Comparison of ENCODE assay signal across 19 cellular contexts in the genomic region with DNA sequence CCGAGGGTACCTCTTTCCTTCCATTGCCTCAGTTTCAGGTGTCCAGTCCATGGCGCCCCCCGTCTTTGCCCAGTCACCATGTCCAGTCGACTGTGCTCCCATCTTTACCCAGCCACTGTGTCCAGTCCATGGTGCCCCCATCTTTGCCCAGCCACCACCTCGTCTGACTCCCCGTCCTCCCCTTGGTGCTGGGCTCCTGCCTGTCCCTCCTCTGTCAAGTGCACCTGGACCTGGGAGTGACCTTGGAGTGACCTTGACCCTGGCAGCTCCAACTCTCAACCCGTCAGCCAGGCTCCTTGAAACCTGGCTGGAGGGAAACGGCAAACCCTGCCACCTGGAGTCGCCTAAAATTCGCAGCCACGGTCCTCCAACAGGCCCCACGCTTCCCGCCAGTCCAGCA.
"Had no signal": no experiment of that assay in that cellular context is flagged by ENCODE, and none has a peak within 500 bp of the region (broad histone marks: within the 10 kb centered on the region; RNA-seq: fewer than 3 reads in every experiment).

No MANE protein-coding gene starts in this region.

- H3K9me3 Mint-ChIP-seq: dendritic cell treated with granulocyte-macrophage colony-stimulating factor and Interleukin-4, amounts not matched to agents 40 ng/mL and 50 ng/mL, for 4 days; effector memory CD8-positive, alpha-beta T cell; immature natural killer cell; memory B cell; natural killer cell treated with Interleukin-12 subunit alpha and Interleukin-12 subunit beta and Interleukin-15 and Interleukin-18, amount 100 ng/mL, for 72 hours; stimulated activated memory B cell treated with anti-CD40 and anti-IgM and Interleukin-4, amounts not matched to agents 10 μg/mL and 1 μg/mL and 100 μg/mL, for 72 hours; stimulated activated naive CD8-positive, alpha-beta T cell treated with anti-CD3 and anti-CD28 coated beads, Interleukin-15, Interleukin-2, amounts not matched to agents 100 ng/mL and 50 ng/mL, for 24 hours had no signal

- H3K36me3 ChIP-seq: left ventricle myocardium inferior, lower lobe of right lung, tibial artery, upper lobe of left lung, vagina had no signal

- H3K4me3 ChIP-seq: left ventricle myocardium inferior, lower lobe of right lung, tibial artery, upper lobe of left lung, vagina had no signal

- H3K27ac ChIP-seq: epithelial cell of prostate, foreskin keratinocyte, left ventricle myocardium inferior, lower lobe of right lung, tibial artery, upper lobe of left lung, vagina had no signal

- H3K36me3 Mint-ChIP-seq: immature natural killer cell; memory B cell; natural killer cell treated with Interleukin-12 subunit alpha and Interleukin-12 subunit beta and Interleukin-15 and Interleukin-18, amount 100 ng/mL, for 72 hours; stimulated activated memory B cell treated with anti-CD40 and anti-IgM and Interleukin-4, amounts not matched to agents 10 μg/mL and 1 μg/mL and 100 μg/mL, for 72 hours had no signal

- H3K4me1 Mint-ChIP-seq: immature natural killer cell had no signal

- H3K27ac Mint-ChIP-seq: dendritic cell treated with granulocyte-macrophage colony-stimulating factor and Interleukin-4, amounts not matched to agents 40 ng/mL and 50 ng/mL, for 4 days; effector memory CD8-positive, alpha-beta T cell; memory B cell; natural killer cell treated with Interleukin-12 subunit alpha and Interleukin-12 subunit beta and Interleukin-15 and Interleukin-18, amount 100 ng/mL, for 72 hours; stimulated activated memory B cell treated with anti-CD40 and anti-IgM and Interleukin-4, amounts not matched to agents 10 μg/mL and 1 μg/mL and 100 μg/mL, for 72 hours; stimulated activated naive CD8-positive, alpha-beta T cell treated with anti-CD3 and anti-CD28 coated beads, Interleukin-15, Interleukin-2, amounts not matched to agents 100 ng/mL and 50 ng/mL, for 24 hours had no signal

- H3K4me3 Mint-ChIP-seq: dendritic cell treated with granulocyte-macrophage colony-stimulating factor and Interleukin-4, amounts not matched to agents 40 ng/mL and 50 ng/mL, for 4 days; effector memory CD8-positive, alpha-beta T cell; immature natural killer cell; memory B cell; natural killer cell treated with Interleukin-12 subunit alpha and Interleukin-12 subunit beta and Interleukin-15 and Interleukin-18, amount 100 ng/mL, for 72 hours; stimulated activated memory B cell treated with anti-CD40 and anti-IgM and Interleukin-4, amounts not matched to agents 10 μg/mL and 1 μg/mL and 100 μg/mL, for 72 hours; stimulated activated naive CD8-positive, alpha-beta T cell treated with anti-CD3 and anti-CD28 coated beads, Interleukin-15, Interleukin-2, amounts not matched to agents 100 ng/mL and 50 ng/mL, for 24 hours had no signal

- H3K9me3 ChIP-seq: left ventricle myocardium inferior, lower lobe of right lung, tibial artery, upper lobe of left lung, vagina had no signal

- H3K4me1 ChIP-seq: foreskin keratinocyte, lower lobe of right lung, tibial artery, upper lobe of left lung, vagina had no signal

- DNase-seq: effector memory CD8-positive, alpha-beta T cell; foreskin keratinocyte; immature natural killer cell; left cardiac atrium; left ventricle myocardium inferior; lower lobe of right lung; midbrain; stimulated activated CD4-positive, alpha-beta T cell treated with anti-CD3 and anti-CD28 coated beads, Interleukin-15, amount 100 ng/mL, for 24 hours; stimulated activated CD4-positive, alpha-beta T cell treated with anti-CD3 and anti-CD28 coated beads, Interleukin-1b, Interleukin-23, amount 100 ng/mL, for 48 hours; stimulated activated CD4-positive, alpha-beta T cell treated with anti-CD3 and anti-CD28 coated beads, Interleukin-4, amount 100 ng/mL, for 24 hours; upper lobe of left lung had no signal

- ATAC-seq: effector memory CD8-positive, alpha-beta T cell; foreskin keratinocyte; left cardiac atrium; lower lobe of right lung; natural killer cell treated with Interleukin-12 subunit alpha and Interleukin-12 subunit beta and Interleukin-15 and Interleukin-18, amount 100 ng/mL, for 72 hours; stimulated activated memory B cell treated with anti-CD40 and anti-IgM and Interleukin-4, amounts not matched to agents 10 μg/mL and 1 μg/mL and 100 μg/mL, for 72 hours had no signal

- H3K27me3 ChIP-seq: foreskin keratinocyte, vagina had no signal
